Comparison of ENCODE assay signal across 1 cellular context in the genomic region with DNA sequence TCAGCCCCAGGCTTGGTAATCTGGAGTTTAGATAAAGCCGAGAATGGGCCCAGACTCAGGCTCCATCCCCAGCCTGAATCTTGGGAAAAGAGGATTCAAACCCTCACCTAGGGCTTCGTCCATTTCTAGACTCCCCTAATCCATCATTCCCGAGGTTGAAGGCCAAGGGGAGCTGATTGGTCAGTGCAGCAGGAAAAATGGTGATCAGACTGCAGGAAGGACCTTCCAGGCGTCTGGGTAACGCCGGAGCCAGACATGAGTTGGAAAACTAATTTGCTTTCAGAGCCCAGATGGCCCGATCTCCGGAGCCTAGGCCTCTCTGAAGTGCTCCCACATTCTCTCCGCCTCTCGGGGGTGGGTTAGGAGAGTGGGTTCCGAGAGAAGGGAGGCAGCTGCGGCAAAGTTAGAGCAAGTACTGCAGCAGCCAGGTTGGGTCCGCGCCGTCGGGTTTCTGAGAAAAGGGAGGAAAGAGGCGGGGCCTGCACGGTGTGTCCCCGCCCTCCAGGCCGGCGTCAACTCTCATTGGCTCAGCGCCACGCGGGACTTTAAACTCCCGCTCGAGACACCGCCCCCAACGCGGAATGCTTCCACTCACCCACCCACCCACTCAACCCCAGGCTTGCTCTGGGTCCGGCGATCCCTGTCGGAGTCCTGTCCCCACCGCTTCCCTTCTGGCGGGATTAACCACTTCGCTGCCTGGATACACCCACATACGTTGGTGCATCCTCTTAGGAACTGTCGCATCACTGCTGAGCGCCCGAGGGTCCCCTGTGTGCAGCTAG.
TF ChIP-seq lines count a peak whose summit lies in the region.

No MANE protein-coding gene starts in this region.

TF ChIP-seq in Ishikawa, 13 proteins besides CTCF, POLR2A, EP300 and RAD21 (continued from another document):
- no peak for TF ChIP-seq YY1 (IDR thresholded peaks at IDR 0.05; ENCODE audit: low read depth)
